8 cellular contexts compared by ENCODE assay signal in the genomic region with DNA sequence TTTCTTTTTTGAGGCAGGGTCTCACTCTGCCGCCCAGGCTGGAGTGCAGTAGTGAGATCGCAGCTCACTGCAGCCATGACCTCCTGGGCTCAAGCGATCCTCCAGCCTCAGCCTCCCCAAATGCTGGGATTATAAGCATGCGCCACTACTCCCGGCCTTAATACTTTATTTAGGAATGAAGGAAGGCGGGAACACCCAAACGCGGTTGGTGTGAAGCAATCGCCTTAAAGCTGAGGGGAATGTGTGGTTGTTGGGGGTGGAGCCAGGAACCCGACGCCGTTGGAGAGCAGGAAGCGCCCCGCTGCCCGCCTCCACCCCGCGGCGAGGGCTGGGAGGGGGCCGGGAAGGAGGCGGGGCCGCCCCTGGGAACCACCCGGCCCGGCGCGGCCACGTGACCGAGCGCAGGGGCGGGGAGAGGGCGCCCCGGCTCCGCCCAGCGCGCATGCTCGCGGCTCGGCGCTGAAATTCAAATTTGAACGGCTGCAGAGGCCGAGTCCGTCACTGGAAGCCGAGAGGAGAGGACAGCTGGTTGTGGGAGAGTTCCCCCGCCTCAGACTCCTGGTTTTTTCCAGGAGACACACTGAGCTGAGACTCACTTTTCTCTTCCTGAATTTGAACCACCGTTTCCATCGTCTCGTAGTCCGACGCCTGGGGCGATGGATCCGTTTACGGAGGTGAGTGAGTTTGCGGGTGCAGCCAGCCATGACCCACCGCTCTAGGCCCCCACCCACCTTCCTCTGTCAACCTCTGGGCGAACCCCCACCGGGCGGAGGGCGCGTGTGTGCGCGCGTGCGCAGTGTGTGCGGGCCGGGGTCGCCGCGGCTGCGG. TPM values are rescaled to one million over a fixed set of nuclear protein-coding genes. Genes with fewer than 3 reads are reported as not detected.
A peak's percentile ranks its signal among the peaks of the same experiment; 100 is the strongest.
DNase-seq lines count a peak whose midpoint lies in the region; ATAC-seq and TF ChIP-seq lines count a peak whose summit lies in the region.

ANLN (plus strand) TSS at position 492 of the 828 bp plus-strand sequence; CDS start at position 657, 165 bp downstream.

- H3K4me1 Mint-ChIP-seq in activated T-cell treated with anti-CD3 and anti-CD28 coated beads, Interleukin-2, amount 50 U/mL, for 72 hours (ENCODE audit: low read depth) = peaks cover 27% of the 10 kb centered on the region

- H3K27ac Mint-ChIP-seq in activated T-cell treated with anti-CD3 and anti-CD28 coated beads, Interleukin-2, amount 50 U/mL, for 72 hours = peak within 1 kb of the TSS; percentile 84

- H3K4me1 ChIP-seq in Panc1 (ENCODE audit: control insufficient read depth, insufficient read depth, low read length) (peaks cover 46% of the 10 kb centered on the region), esophagus squamous epithelium (peaks cover 0 to 61% (median 22%) of the 10 kb centered on the region in 3 donors)

- no peaks in the 10 kb centered on the region for H3K9me3 Mint-ChIP-seq in activated T-cell treated with anti-CD3 and anti-CD28 coated beads, Interleukin-2, amount 50 U/mL, for 72 hours

- peak; percentile 78 for DNase-seq in DMS53 treated with DMSO at 0.1 percent for 48 hours (lab: John Stamatoyannopoulos, UW; ENCODE audit: unreplicated experiment)
- DNase-seq in Jurkat, Clone E6-1 (ENCODE audit: low read depth, low spot score) = peak; percentile 84
- DNase-seq in Panc1 (ENCODE audit: low read depth, low spot score) = peak; percentile 91
- DNase-seq in activated T-cell treated with anti-CD3 and anti-CD28 coated beads, Interleukin-2, amount 50 U/mL, for 72 hours = peak; percentile 83 to 91
- DNase-seq in esophagus squamous epithelium (lab: John Stamatoyannopoulos, UW) = peak; percentile 42
- peak; percentile 97 for DNase-seq in myocyte (ENCODE audit: low read depth)
- DNase-seq in stimulated activated CD8-positive, alpha-beta memory T cell treated with anti-CD3 and anti-CD28 coated beads, Interleukin-7, amount 100 ng/mL, for 24 hours (ENCODE audit: low read depth) = peak; percentile 58

- WGBS in esophagus squamous epithelium, 2 donors = 6 to 13% methylated on average over 16 to 36 of the region's 68 CpGs

- H3K27ac ChIP-seq in Panc1 (ENCODE audit: low read length) (peak within 1 kb of the TSS; percentile 100), esophagus squamous epithelium (peak within 1 kb of the TSS; percentile 86 to 91 (median 88))

- in situ Hi-C loops in Panc1 (cut with HindIII; ENCODE audit: low pct_unique_long_range_greater_than_20kb, low sequenced_read_pairs) = no loop called here

- BruUV-seq in Panc1 (replicated peaks; lab: Mats Ljungman, UMichigan) = no TSS peak

- H3K27me3 Mint-ChIP-seq in activated T-cell treated with anti-CD3 and anti-CD28 coated beads, Interleukin-2, amount 50 U/mL, for 72 hours (ENCODE audit: low read depth) = peaks cover 10% of the 10 kb centered on the region

- CTCF ChIA-PET in Panc1 (lab: Charles Lee) = interaction anchor here (0.6 to 1.6 kb wide), 3 partner anchors 22 to 29 kb away, joined by 3 to 6 read pairs (median 3); a partner anchor contains a TSS

- TF ChIP-seq POLR2A in esophagus squamous epithelium (IDR thresholded peaks at IDR 0.05) = peak in 1 of 4 donors; percentile 38

- H3K4me3 Mint-ChIP-seq in activated T-cell treated with anti-CD3 and anti-CD28 coated beads, Interleukin-2, amount 50 U/mL, for 72 hours = peak within 1 kb of the TSS; percentile 96 to 97

- peak; percentile 72 for ATAC-seq in GM21619 (IDR thresholded peaks at IDR 0.05; ENCODE audit: unreplicated experiment)
- peak; percentile 86 for ATAC-seq in Panc1
- ATAC-seq in activated T-cell treated with anti-CD3 and anti-CD28 coated beads, Interleukin-2, amount 50 U/mL, for 72 hours (replicated peaks in 1 of 2) = peak; percentile 86 to 87

- TF ChIP-seq CTCF in Panc1 (IDR thresholded peaks at IDR 0.05) (no peak), esophagus squamous epithelium (IDR thresholded peaks at IDR 0.05) (peak in 1 of 6 experiments; percentile 21)

- H3K36me3 ChIP-seq in Panc1 (ENCODE audit: control insufficient read depth, insufficient read depth, low read length) (peaks cover 9% of the 10 kb centered on the region; the same call in 1 of the 2 replicates), esophagus squamous epithelium (no peaks in the 10 kb centered on the region)

- H3K36me3 Mint-ChIP-seq in activated T-cell treated with anti-CD3 and anti-CD28 coated beads, Interleukin-2, amount 50 U/mL, for 72 hours (ENCODE audit: insufficient read depth in 2 of 2) = peaks cover 4 to 20% of the 10 kb centered on the region in 2 donors

- intact Hi-C loops in Panc1 (cut with micrococcal nuclease; ENCODE audit: unreplicated experiment) = no loop called here
- intact Hi-C loops in esophagus squamous epithelium (cut with DNase I) = no loop called here

- H3K9me3 ChIP-seq in Panc1 (ENCODE audit: control insufficient read depth, insufficient read depth, low read depth, low read length) = peaks cover 5% of the 10 kb centered on the region; the same call in 1 of the 2 replicates
- no peaks in the 10 kb centered on the region for H3K9me3 ChIP-seq in esophagus squamous epithelium

- peak within 1 kb of the TSS; percentile 86 for H3K4me3 ChIP-seq in Jurkat, Clone E6-1 (ENCODE audit: low read length)
- H3K4me3 ChIP-seq in Panc1 (ENCODE audit: low read depth in 2 of 2, low read length in 2 of 2) (peak within 1 kb of the TSS; percentile 87 to 89), esophagus squamous epithelium (peak within 1 kb of the TSS; percentile 68 to 85 (median 77))

- H3K27me3 ChIP-seq in Panc1 (ENCODE audit: control insufficient read depth, insufficient read depth, low read length) (no peaks in the 10 kb centered on the region), esophagus squamous epithelium (no peaks in the 10 kb centered on the region)

- POLR2A ChIA-PET in Panc1 (lab: Charles Lee) = interaction anchor here (0.5 to 1.2 kb wide), 4 partner anchors 11 to 128 kb away, joined by 3 to 7 read pairs (median 5); a partner anchor contains a TSS

RNA-seq across cellular contexts. Expression of gene ANLN, which starts in this region (rescaled TPM):
- polyA plus RNA-seq in Jurkat, Clone E6-1 (2012; ENCODE audit: insufficient read depth, insufficient read length) = 36.5 TPM
- total RNA-seq in Panc1 (2021; ENCODE audit: unreplicated experiment) (238 TPM), esophagus squamous epithelium (10 to 100 TPM; 16.6 to 67.9 (median 25.0) TPM), myocyte (37.0 and 41.4 TPM in 2 replicates)
- 51.0 TPM for polyA plus RNA-seq in Panc1 (2012; ENCODE audit: insufficient read length)
- 10 to 100 TPM; 46.1 to 49.5 TPM for total RNA-seq in activated T-cell treated with anti-CD3 and anti-CD28 coated beads, Interleukin-2, amount 50 U/mL, for 72 hours
- 2.7 TPM for polyA plus RNA-seq in myocyte (2012)

Comparison
In these comparisons a context has a peak if more than half of its experiments do, and no peak if none do; other contexts are left out.
1. Peak in every context shown above with its lines: DNase-seq, ATAC-seq, H3K4me3 ChIP-seq and H3K27ac ChIP-seq.
2. DNase-seq: peak in every context shown above with its lines; median percentile 97 in myocyte; 91 in Panc1; 87 in activated T-cell treated with anti-CD3 and anti-CD28 coated beads, Interleukin-2, amount 50 U/mL, for 72 hours; 84 in Jurkat, Clone E6-1; 78 in DMS53 treated with DMSO at 0.1 percent for 48 hours; 58 in stimulated activated CD8-positive, alpha-beta memory T cell treated with anti-CD3 and anti-CD28 coated beads, Interleukin-7, amount 100 ng/mL, for 24 hours; 42 in esophagus squamous epithelium.